In the genomic region with DNA sequence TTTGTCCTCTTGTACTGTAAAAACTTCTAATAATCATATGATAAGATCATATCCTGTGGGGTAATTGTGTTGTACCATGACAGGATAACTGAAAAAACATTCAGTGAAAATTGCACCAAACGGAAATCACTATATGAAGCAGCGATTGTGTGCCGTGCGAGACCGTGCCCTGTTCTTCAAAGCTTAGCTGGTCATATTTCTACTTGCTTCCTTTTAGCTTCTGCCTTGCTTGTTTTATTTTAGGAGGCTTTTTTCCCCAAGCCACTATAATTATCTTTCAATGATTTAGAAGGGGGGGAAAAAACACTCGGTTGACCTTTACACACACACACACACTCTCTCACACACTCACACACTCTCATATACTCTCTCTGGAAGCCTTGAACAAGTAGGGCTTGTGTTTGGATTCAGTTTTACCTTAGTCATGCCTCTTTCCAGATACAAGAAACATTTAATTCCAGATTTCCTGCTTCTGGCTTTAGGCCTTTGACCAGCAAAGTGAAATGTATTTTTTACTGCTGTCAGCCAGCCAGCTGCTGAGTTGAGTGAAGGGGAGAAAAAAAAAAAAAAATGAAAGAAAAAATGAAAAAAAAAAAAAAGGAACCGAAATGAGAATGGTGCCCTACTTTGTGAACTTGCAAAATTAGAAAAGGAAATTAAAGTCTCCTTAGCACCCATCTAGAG, we compare ENCODE assay signal across 9 cellular contexts.
DNase-seq lines count a peak whose midpoint lies in the region; ATAC-seq and TF ChIP-seq lines count a peak whose summit lies in the region.
"Had no signal": no experiment of that assay in that cellular context is flagged by ENCODE, and none has a peak within 500 bp of the region (broad histone marks: within the 10 kb centered on the region; RNA-seq: fewer than 3 reads in every experiment).

No MANE protein-coding gene starts in this region.

- DNase-seq in DND-41 (no peak), NCI-H2227 (lab: John Stamatoyannopoulos, UW; ENCODE audit: unreplicated experiment) (peak; percentile 60), astrocyte of the spinal cord (ENCODE audit: low read depth, low spot score) (peak; percentile 67), left lobe of liver (ENCODE audit: low spot score) (no peak), substantia nigra (lab: John Stamatoyannopoulos, UW) (peak in 1 of 49 donors; percentile 16), H7 (no peak), SK-N-DZ (ENCODE audit: low spot score) (no peak)

- ATAC-seq in DND-41 (ENCODE audit: insufficient read depth, low read depth) (peak; percentile 56; the same call in 2 of the 3 replicates), GM21619 (IDR thresholded peaks at IDR 0.05; ENCODE audit: unreplicated experiment) (peak; percentile 40), left lobe of liver (peak; percentile 36)

- H3K9me3 ChIP-seq in DND-41 (ENCODE audit: insufficient read depth, low read length, severe bottlenecking), result no peaks in the 10 kb centered on the region

- no peaks in the 10 kb centered on the region for H3K79me2 ChIP-seq in DND-41 (ENCODE audit: insufficient read depth, low read length)

- peak overlapping the region; percentile 62; the same call in 1 of the 2 replicates for H3K27ac ChIP-seq in DND-41 (ENCODE audit: low read length)
- peak overlapping the region; percentile 55 for H3K27ac ChIP-seq in substantia nigra (ENCODE audit: low read depth, low read length, poor library complexity, severe bottlenecking)
- H3K27ac ChIP-seq: KMS-11 had no signal

- H3K9ac ChIP-seq in DND-41 (ENCODE audit: low read depth, low read length), result peak overlapping the region; percentile 40; the same call in 1 of the 2 replicates
- H3K9ac ChIP-seq: KMS-11 had no signal

- in situ Hi-C loops in astrocyte of the spinal cord (cut with HindIII; ENCODE audit: low sequenced_read_pairs), result no loop called here

- H4K20me1 ChIP-seq in DND-41 (ENCODE audit: insufficient read depth, low read length), result no peaks in the 10 kb centered on the region

- H3K4me2 ChIP-seq in DND-41 (ENCODE audit: insufficient read depth, low read length), result peak overlapping the region; percentile 40; the same call in 1 of the 2 replicates
- H3K4me2 ChIP-seq: KMS-11 had no signal

- H3K36me3 ChIP-seq in DND-41 (ENCODE audit: insufficient read depth, low read length), result no peaks in the 10 kb centered on the region
- H3K36me3 ChIP-seq in H7 (replicated peaks; ENCODE audit: control insufficient read depth, insufficient read depth, low read length), result no peaks in the 10 kb centered on the region

- TF ChIP-seq CTCF in DND-41 (IDR thresholded peaks at IDR 0.05; ENCODE audit: borderline replicate concordance, extremely low read depth, low read length, poor library complexity, severe bottlenecking) (no peak), astrocyte of the spinal cord (IDR thresholded peaks at IDR 0.05; ENCODE audit: low read depth, low read length) (no peak)

- peaks cover 20% of the 10 kb centered on the region for H3K4me1 ChIP-seq in DND-41 (ENCODE audit: insufficient read depth, low read length)

- H3K4me3 ChIP-seq in DND-41 (ENCODE audit: low read depth in 1 of 2, low read length in 2 of 2), result no peak overlapping the region
- no peak overlapping the region for H3K4me3 ChIP-seq in astrocyte of the spinal cord (ENCODE audit: low read depth, low read length)
- no peak overlapping the region for H3K4me3 ChIP-seq in H7 (ENCODE audit: insufficient read depth, low read depth, low read length)

- H3K27me3 ChIP-seq in DND-41 (ENCODE audit: insufficient read depth, low read length, poor library complexity) (no peaks in the 10 kb centered on the region), H7 (ENCODE audit: control insufficient read depth, insufficient read depth, low read length) (no peaks in the 10 kb centered on the region)

- no peak overlapping the region for H2AFZ ChIP-seq in DND-41 (ENCODE audit: low read depth, low read length)

Comparison
In these comparisons a context has a peak if more than half of its experiments do, and no peak if none do; other contexts are left out.
1. DNase-seq: peak in NCI-H2227 (single experiment) and astrocyte of the spinal cord (single experiment); none in DND-41 (single experiment), left lobe of liver (single experiment), H7 (single experiment) and SK-N-DZ (single experiment).
2. Peak in every context shown above with its lines, with median percentiles within 50 percentile points of each other: ATAC-seq.